ENCODE assay signal across 20 cellular contexts in genomic region chr6:13660273-13660672, GRCh38. TPM values are rescaled to one million over a fixed set of nuclear protein-coding genes. Genes with fewer than 3 reads are reported as not detected.
DNase-seq lines count a peak whose midpoint lies in the region; ATAC-seq, FAIRE-seq and TF ChIP-seq lines count a peak whose summit lies in the region.
"Had no signal": no experiment of that assay in that cellular context is flagged by ENCODE, and none has a peak within 500 bp of the region (broad histone marks: within the 10 kb centered on the region; RNA-seq: fewer than 3 reads in every experiment).

No MANE protein-coding gene starts in this region.

- H3K79me1 ChIP-seq in trophoblast cell (ENCODE audit: low read length), result no peaks in the 10 kb centered on the region

- no peaks in the 10 kb centered on the region for H3K9me3 Mint-ChIP-seq in chondrocyte (ENCODE audit: low read depth)
- H3K9me3 Mint-ChIP-seq in Calu3 (ENCODE audit: low read depth, unreplicated experiment), result no peaks in the 10 kb centered on the region
- H3K9me3 Mint-ChIP-seq in naive thymus-derived CD8-positive, alpha-beta T cell, result no peaks in the 10 kb centered on the region
- H3K9me3 Mint-ChIP-seq: CD4-positive, alpha-beta memory T cell; HFFc6 had no signal

- H2AK5ac ChIP-seq in trophoblast cell (ENCODE audit: low read length), result no peak overlapping the region

- H3K79me2 ChIP-seq in HepG2 (ENCODE audit: insufficient read depth, low read length) (peaks cover 82% of the 10 kb centered on the region), trophoblast cell (ENCODE audit: control insufficient read depth, insufficient read depth, low read length, poor library complexity) (peaks cover 2% of the 10 kb centered on the region)

- no peak overlapping the region for H2BK12ac ChIP-seq in trophoblast cell (ENCODE audit: low read length)

- peak overlapping the region; percentile 68 for H3K4ac ChIP-seq in trophoblast cell (ENCODE audit: low read depth, low read length)

- H3K36me3 Mint-ChIP-seq in chondrocyte (ENCODE audit: low read depth) (peaks cover 3% of the 10 kb centered on the region), Calu3 (ENCODE audit: insufficient read depth, unreplicated experiment) (no peaks in the 10 kb centered on the region)
- peaks cover 0 to 13% (median 4%) of the 10 kb centered on the region in 3 donors for H3K36me3 Mint-ChIP-seq in naive thymus-derived CD8-positive, alpha-beta T cell

- H3K9ac ChIP-seq in HepG2 (ENCODE audit: insufficient read depth, low read depth, low read length) (no peak overlapping the region), trophoblast cell (ENCODE audit: low read length) (no peak overlapping the region)

- H3K4me2 ChIP-seq in HepG2 (ENCODE audit: low read depth, low read length), result no peak overlapping the region
- H3K4me2 ChIP-seq in trophoblast cell (ENCODE audit: low read length), result no peak overlapping the region

- no peak for FAIRE-seq in HepG2 (lab: Jason Lieb, UNC)
- FAIRE-seq: A204.1, GM19239 had no signal

- H3K14ac ChIP-seq in trophoblast cell (ENCODE audit: low read length), result no peak overlapping the region

- no peak overlapping the region for H4K12ac ChIP-seq in trophoblast cell (ENCODE audit: low read depth, low read length)

- 100% methylated on average over 1 of the region's 1 CpG for WGBS in HepG2 (ENCODE audit: low lambda C conversion rate)
- 100% methylated on average over 1 of the region's 1 CpG for WGBS in right lobe of liver (ENCODE audit: insufficient coverage, low coverage, low lambda C conversion rate, missing lambda C conversion rate)
- WGBS in trophoblast cell (ENCODE audit: extremely low coverage, insufficient coverage, insufficient read length), result no CpG with 5 or more reads among the region's 1 CpG

- no peak overlapping the region for H4K91ac ChIP-seq in trophoblast cell (ENCODE audit: low read depth, low read length)

- no peak overlapping the region for H2BK120ac ChIP-seq in trophoblast cell (ENCODE audit: insufficient read depth, low read length, poor library complexity)

- H3K36me3 ChIP-seq in HepG2 (replicated peaks in 1 of 2; ENCODE audit: control insufficient read depth in 1 of 2, insufficient read depth in 2 of 2, low read length in 2 of 2), result peaks cover 2 to 5% of the 10 kb centered on the region in 2 experiments; a peak in 4 of 5 replicates
- H3K36me3 ChIP-seq in right lobe of liver, result no peaks in the 10 kb centered on the region
- H3K36me3 ChIP-seq in HEK293 (ENCODE audit: control insufficient read depth in 2 of 2, insufficient read depth in 1 of 2, low read length in 2 of 2), result peaks cover 0 to 3% of the 10 kb centered on the region in 2 experiments; a peak in 1 of 3 replicates
- no peaks in the 10 kb centered on the region for H3K36me3 ChIP-seq in trophoblast cell (ENCODE audit: control insufficient read depth in 1 of 2, insufficient read depth in 2 of 2, low read length in 2 of 2)
- H3K36me3 ChIP-seq: HAP-1 had no signal

- H3K4me3 Mint-ChIP-seq in chondrocyte (ENCODE audit: unreplicated experiment) (no peak overlapping the region), Calu3 (ENCODE audit: low read depth, unreplicated experiment) (no peak overlapping the region)
- peak overlapping the region in 3 of 10 donors; percentile 5 to 50 (median 19) for H3K4me3 Mint-ChIP-seq in naive thymus-derived CD8-positive, alpha-beta T cell
- H3K4me3 Mint-ChIP-seq: B cell, HFFc6 had no signal

- POLR2A ChIA-PET in HepG2 (lab: Yijun Ruan, JAX) (interaction anchor here (1.0 to 1.7 kb wide), 5 partner anchors 11 to 55 kb away, joined by 5 to 14 read pairs (median 6); partner anchors contain the start of genes NOL7 and RANBP9), HEK293 (lab: Yijun Ruan, JAX) (no interaction called here)
- POLR2A ChIA-PET in naive thymus-derived CD8-positive, alpha-beta T cell (lab: Charles Lee), result no interaction called here

- BruUV-seq in HepG2 (replicated peaks; lab: Mats Ljungman, UMichigan) (no TSS peak), Calu3 (replicated peaks; lab: Mats Ljungman, UMichigan) (no TSS peak)

- H3K4me1 ChIP-seq in HepG2 (ENCODE audit: insufficient read depth, low read length) (peaks cover 54% of the 10 kb centered on the region), right lobe of liver (peaks cover 0 to 22% (median 6%) of the 10 kb centered on the region in 4 donors), HEK293 (ENCODE audit: control insufficient read depth, insufficient read depth, low read length) (peaks cover 16% of the 10 kb centered on the region), trophoblast cell (ENCODE audit: control insufficient read depth in 1 of 2, insufficient read depth in 2 of 2, low read length in 2 of 2) (no peaks in the 10 kb centered on the region)

- TF ChIP-seq POLR2A in HepG2 (IDR thresholded peaks at IDR 0.05; ENCODE audit: insufficient read depth in 1 of 2, low read depth in 2 of 2, low read length in 2 of 2) (no peak), right lobe of liver (IDR thresholded peaks at IDR 0.05) (no peak)

- CTCF ChIA-PET in HepG2 (lab: Yijun Ruan, JAX; ENCODE audit: low intra/inter-chr PET ratio, low total read pairs) (no interaction called here), HEK293 (lab: Yijun Ruan, JAX) (interaction anchor here (0.9 kb wide), 1 partner anchor 10 kb away, joined by 5 read pairs; no protein-coding TSS in a partner anchor), Calu3 (lab: Charles Lee) (no interaction called here)

- H2BK5ac ChIP-seq in trophoblast cell (ENCODE audit: low read depth, low read length, poor library complexity), result no peak overlapping the region

- DNase-seq in HepG2 (ENCODE audit: low spot score) (no peak), right lobe of liver (no peak), chondrocyte (ENCODE audit: low spot score) (no peak), trophoblast cell (no peak), Calu3 (no peak), NCI-H748 treated with DMSO at 0.1 percent for 48 hours (lab: John Stamatoyannopoulos, UW) (no peak)
- no peak for DNase-seq in naive thymus-derived CD8-positive, alpha-beta T cell
- DNase-seq: C1 segment of cervical spinal cord; CD4-positive, alpha-beta memory T cell; COR-L47; DND-41; GDM1; GOT3; HFFc6; IMR-90 had no signal

- H3K27ac Mint-ChIP-seq in chondrocyte (ENCODE audit: unreplicated experiment), result peak overlapping the region; percentile 18
- no peak overlapping the region for H3K27ac Mint-ChIP-seq in Calu3 (ENCODE audit: unreplicated experiment)
- H3K27ac Mint-ChIP-seq in naive thymus-derived CD8-positive, alpha-beta T cell, result peak overlapping the region in 2 of 10 donors; percentile 5 to 63
- H3K27ac Mint-ChIP-seq: B cell, HFFc6 had no signal

- H3K9me3 ChIP-seq in HepG2 (ENCODE audit: low read length), result no peaks in the 10 kb centered on the region
- no peaks in the 10 kb centered on the region for H3K9me3 ChIP-seq in right lobe of liver
- H3K9me3 ChIP-seq in HEK293 (ENCODE audit: control insufficient read depth, insufficient read depth, low read depth, low read length), result no peaks in the 10 kb centered on the region
- H3K9me3 ChIP-seq in trophoblast cell (ENCODE audit: insufficient read depth, low read depth, low read length), result no peaks in the 10 kb centered on the region
- H3K9me3 ChIP-seq: HAP-1 had no signal

- no peak overlapping the region for H2AFZ ChIP-seq in HepG2 (ENCODE audit: low read length)
- H2AFZ ChIP-seq in trophoblast cell (ENCODE audit: insufficient read depth, low read length, poor library complexity), result no peak overlapping the region

- intact Hi-C loops in HepG2 (cut with micrococcal nuclease; ENCODE audit: unreplicated experiment), result loop anchor here (5.0 kb wide), 1 partner anchor 43 kb away; the partner anchor contains the start of gene NOL7
- intact Hi-C loops in right lobe of liver (cut with DNase I), result no loop called here
- intact Hi-C loops in Calu3 (cut with micrococcal nuclease; ENCODE audit: unreplicated experiment), result loop anchor here (5.0 kb wide), 1 partner anchor 47 kb away; no protein-coding TSS in a partner anchor

- H3K4me3 ChIP-seq in HepG2 (replicated peaks in 1 of 3; ENCODE audit: insufficient read depth in 1 of 3, low read depth in 2 of 3, low read length in 3 of 3) (no peak overlapping the region), right lobe of liver (no peak overlapping the region), HEK293 (ENCODE audit: low read depth, low read length) (no peak overlapping the region), trophoblast cell (ENCODE audit: low read depth, low read length) (no peak overlapping the region)
- H3K4me3 ChIP-seq: HAP-1 had no signal

- H3K27ac ChIP-seq in HepG2 (ENCODE audit: extremely low read length, insufficient read depth, low read length) (peak overlapping the region; percentile 50), right lobe of liver (no peak overlapping the region), HEK293 (ENCODE audit: extremely low read depth, low read depth, low read length) (no peak overlapping the region), trophoblast cell (ENCODE audit: low read depth, low read length) (no peak overlapping the region)

- H3K23ac ChIP-seq in trophoblast cell (ENCODE audit: low read length), result no peak overlapping the region

- H3K18ac ChIP-seq in trophoblast cell (ENCODE audit: low read length), result no peak overlapping the region

- no peaks in the 10 kb centered on the region for H3K27me3 Mint-ChIP-seq in chondrocyte (ENCODE audit: low read depth)
- no peaks in the 10 kb centered on the region for H3K27me3 Mint-ChIP-seq in Calu3 (ENCODE audit: unreplicated experiment)
- H3K27me3 Mint-ChIP-seq in naive thymus-derived CD8-positive, alpha-beta T cell, result no peaks in the 10 kb centered on the region
- H3K27me3 Mint-ChIP-seq: B cell; CD4-positive, alpha-beta memory T cell had no signal

- peaks cover 30% of the 10 kb centered on the region for H4K20me1 ChIP-seq in HepG2 (ENCODE audit: insufficient read depth, low read length)

- ATAC-seq in HepG2, result no peak
- no peak for ATAC-seq in right lobe of liver
- ATAC-seq in naive thymus-derived CD8-positive, alpha-beta T cell, result no peak

- in situ Hi-C loops in HepG2 (cut with HindIII; ENCODE audit: extremely low pct_ligation_motif_present, low pct_unique_long_range_greater_than_20kb), result no loop called here

- H3K4me1 Mint-ChIP-seq in chondrocyte (ENCODE audit: low read depth), result peaks cover 65% of the 10 kb centered on the region
- H3K4me1 Mint-ChIP-seq in Calu3 (ENCODE audit: low read depth, unreplicated experiment), result no peaks in the 10 kb centered on the region
- peaks cover 31 to 73% (median 62%) of the 10 kb centered on the region in 4 donors for H3K4me1 Mint-ChIP-seq in naive thymus-derived CD8-positive, alpha-beta T cell

- no peak overlapping the region for H4K8ac ChIP-seq in trophoblast cell (ENCODE audit: low read depth, low read length)

- H3K27me3 ChIP-seq in HepG2 (ENCODE audit: control insufficient read depth in 1 of 2, insufficient read depth in 2 of 2, low read length in 2 of 2) (no peaks in the 10 kb centered on the region), right lobe of liver (no peaks in the 10 kb centered on the region), trophoblast cell (ENCODE audit: insufficient read depth, low read length) (no peaks in the 10 kb centered on the region)

- TF ChIP-seq CTCF in HepG2 (CRISPR knock-in tag; IDR thresholded peaks at IDR 0.05), result no peak
- TF ChIP-seq CTCF in right lobe of liver (IDR thresholded peaks at IDR 0.05), result no peak
- no peak for TF ChIP-seq CTCF in HEK293 (tag by site-specific recombination; IDR thresholded peaks at IDR 0.05)
- TF ChIP-seq CTCF in chondrocyte (IDR thresholded peaks at IDR 0.05), result no peak
- no peak for TF ChIP-seq CTCF in Calu3 (IDR thresholded peaks at IDR 0.05; ENCODE audit: unreplicated experiment)

- no peak for TF ChIP-seq RAD21 in HepG2 (CRISPR knock-in tag; IDR thresholded peaks at IDR 0.05)

- TF ChIP-seq EP300 in HepG2 (IDR thresholded peaks at IDR 0.05; ENCODE audit: low read depth in 2 of 2, low read length in 2 of 2) (no peak), HepG2 (CRISPR knock-in tag; IDR thresholded peaks at IDR 0.05; ENCODE audit: borderline replicate concordance) (no peak)

RNA-seq across cellular contexts. Expression of gene NOL7, which starts 45.1 kb away (rescaled TPM):
- total RNA-seq in HepG2 (2016; rRNA removed; fragmentation: Illumina TruSeq; extraction: Trizol), result 186 and 215 TPM in 2 replicates
- 27.0 and 31.6 TPM in 2 replicates for total RNA-seq in HepG2 (2016; cell fraction: cytosol; rRNA removed; fragmentation: Illumina TruSeq; extraction: Trizol; ENCODE audit: low read depth)
- total RNA-seq in HepG2 (2016; cell fraction: insoluble cytoplasmic fraction; rRNA removed; fragmentation: Illumina TruSeq; extraction: Trizol), result 183 and 212 TPM in 2 replicates
- 65.5 and 72.1 TPM in 2 replicates for total RNA-seq in HepG2 (2016; cell fraction: membrane; rRNA removed; fragmentation: Illumina TruSeq; extraction: Trizol)
- 69.4 and 79.5 TPM in 2 replicates for total RNA-seq in HepG2 (2016; cell fraction: nucleus; rRNA removed; fragmentation: Illumina TruSeq; extraction: Trizol)
- 30.1 and 37.8 TPM in 2 replicates for polyA plus RNA-seq in HepG2 (2011; rRNA removed)
- polyA plus RNA-seq in HepG2 (2011; cell fraction: cytosol; rRNA removed), result 47.4 and 53.1 TPM in 2 replicates
- polyA plus RNA-seq in HepG2 (2011; cell fraction: nucleus; rRNA removed), result 23.4 and 23.5 TPM in 2 replicates
- 60.3 and 94.1 TPM in 2 replicates for polyA plus RNA-seq in HepG2 (2012)
- polyA plus RNA-seq in HepG2 (2016; cell fraction: cytosol; fragmentation: Illumina TruSeq; extraction: Trizol; ENCODE audit: low read depth), result 30.5 and 34.4 TPM in 2 replicates
- polyA plus RNA-seq in HepG2 (2016; cell fraction: insoluble cytoplasmic fraction; fragmentation: Illumina TruSeq; extraction: Trizol; ENCODE audit: low read depth), result 240 and 243 TPM in 2 replicates
- polyA plus RNA-seq in HepG2 (2016; cell fraction: membrane; fragmentation: Illumina TruSeq; extraction: Trizol; ENCODE audit: low read depth), result 60.8 and 65.8 TPM in 2 replicates
- 136 and 138 TPM in 2 replicates for polyA plus RNA-seq in HepG2 (2016; cell fraction: nucleus; fragmentation: Illumina TruSeq; extraction: Trizol; ENCODE audit: insufficient read depth, low read depth)
- 4.3 and 4.6 TPM in 2 replicates for polyA minus RNA-seq in HepG2 (2011; rRNA and poly(A)+ RNA removed; ENCODE audit: low replicate concordance)
- 13.1 and 18.6 TPM in 2 replicates for polyA minus RNA-seq in HepG2 (2011; cell fraction: cytosol; rRNA and poly(A)+ RNA removed)
- polyA minus RNA-seq in HepG2 (2011; cell fraction: nucleus; rRNA and poly(A)+ RNA removed), result 26.5 and 26.9 TPM in 2 replicates
- 10 to 100 TPM; 12.9 to 68.2 (median 25.1) TPM for total RNA-seq in right lobe of liver
- total RNA-seq in chondrocyte, result 49.1 to 60.4 TPM (median 49.3 TPM) in 3 replicates
- polyA plus RNA-seq in trophoblast cell (2013), result 86.9 and 87.2 TPM in 2 replicates
- total RNA-seq in Calu3 (2022), result 44.5 and 44.7 TPM in 2 replicates
- 10 to 100 TPM; 74.8 to 75.9 TPM for total RNA-seq in naive thymus-derived CD8-positive, alpha-beta T cell
- 100 to 1,000 TPM; 109 to 142 (median 139) TPM for polyA plus RNA-seq in naive thymus-derived CD8-positive, alpha-beta T cell

RNA-seq across cellular contexts. Expression of gene RANBP9, which starts 51.4 kb away (rescaled TPM):
- total RNA-seq in HepG2 (2016; rRNA removed; fragmentation: Illumina TruSeq; extraction: Trizol) (30.6 and 40.8 TPM in 2 replicates), right lobe of liver (10 to 100 TPM; 14.1 to 17.9 (median 15.9) TPM), chondrocyte (53.0 to 72.0 TPM (median 71.8 TPM) in 3 replicates), Calu3 (2022) (17.8 and 20.4 TPM in 2 replicates)
- total RNA-seq in HepG2 (2016; cell fraction: cytosol; rRNA removed; fragmentation: Illumina TruSeq; extraction: Trizol; ENCODE audit: low read depth), result 49.4 and 57.5 TPM in 2 replicates
- total RNA-seq in HepG2 (2016; cell fraction: insoluble cytoplasmic fraction; rRNA removed; fragmentation: Illumina TruSeq; extraction: Trizol), result 29.2 and 36.4 TPM in 2 replicates
- 51.1 and 60.2 TPM in 2 replicates for total RNA-seq in HepG2 (2016; cell fraction: membrane; rRNA removed; fragmentation: Illumina TruSeq; extraction: Trizol)
- 28.5 and 30.5 TPM in 2 replicates for total RNA-seq in HepG2 (2016; cell fraction: nucleus; rRNA removed; fragmentation: Illumina TruSeq; extraction: Trizol)
- polyA plus RNA-seq in HepG2 (2011; rRNA removed), result 22.4 and 26.6 TPM in 2 replicates
- polyA plus RNA-seq in HepG2 (2011; cell fraction: cytosol; rRNA removed), result 14.8 and 16.2 TPM in 2 replicates
- polyA plus RNA-seq in HepG2 (2011; cell fraction: nucleus; rRNA removed), result 22.9 TPM in 2 replicates
- polyA plus RNA-seq in HepG2 (2012), result 32.6 and 36.1 TPM in 2 replicates
- polyA plus RNA-seq in HepG2 (2016; cell fraction: cytosol; fragmentation: Illumina TruSeq; extraction: Trizol; ENCODE audit: low read depth), result 8.1 and 8.7 TPM in 2 replicates
- polyA plus RNA-seq in HepG2 (2016; cell fraction: insoluble cytoplasmic fraction; fragmentation: Illumina TruSeq; extraction: Trizol; ENCODE audit: low read depth), result 43.1 and 50.7 TPM in 2 replicates
- polyA plus RNA-seq in HepG2 (2016; cell fraction: membrane; fragmentation: Illumina TruSeq; extraction: Trizol; ENCODE audit: low read depth), result 23.5 and 24.1 TPM in 2 replicates
- polyA plus RNA-seq in HepG2 (2016; cell fraction: nucleus; fragmentation: Illumina TruSeq; extraction: Trizol; ENCODE audit: insufficient read depth, low read depth), result 49.1 and 54.5 TPM in 2 replicates
- 9.6 and 10.2 TPM in 2 replicates for polyA minus RNA-seq in HepG2 (2011; rRNA and poly(A)+ RNA removed; ENCODE audit: low replicate concordance)
- 26.9 and 31.1 TPM in 2 replicates for polyA minus RNA-seq in HepG2 (2011; cell fraction: cytosol; rRNA and poly(A)+ RNA removed)
- polyA minus RNA-seq in HepG2 (2011; cell fraction: nucleus; rRNA and poly(A)+ RNA removed), result 31.8 and 37.2 TPM in 2 replicates
- polyA plus RNA-seq in trophoblast cell (2013), result 37.3 TPM in 2 replicates
- total RNA-seq in naive thymus-derived CD8-positive, alpha-beta T cell, result 10 to 100 TPM; 50.4 to 57.2 TPM
- 1 to 10 TPM; 1.9 to 5.6 (median 3.9) TPM for polyA plus RNA-seq in naive thymus-derived CD8-positive, alpha-beta T cell

Comparison
In these comparisons a context has a peak if more than half of its experiments do, and no peak if none do; other contexts are left out.
1. intact Hi-C loops: an anchor here in HepG2 (5.0 kb wide) and Calu3 (5.0 kb wide); none called in right lobe of liver.